Comparison of ENCODE assay signal across 33 cellular contexts in the genomic region with DNA sequence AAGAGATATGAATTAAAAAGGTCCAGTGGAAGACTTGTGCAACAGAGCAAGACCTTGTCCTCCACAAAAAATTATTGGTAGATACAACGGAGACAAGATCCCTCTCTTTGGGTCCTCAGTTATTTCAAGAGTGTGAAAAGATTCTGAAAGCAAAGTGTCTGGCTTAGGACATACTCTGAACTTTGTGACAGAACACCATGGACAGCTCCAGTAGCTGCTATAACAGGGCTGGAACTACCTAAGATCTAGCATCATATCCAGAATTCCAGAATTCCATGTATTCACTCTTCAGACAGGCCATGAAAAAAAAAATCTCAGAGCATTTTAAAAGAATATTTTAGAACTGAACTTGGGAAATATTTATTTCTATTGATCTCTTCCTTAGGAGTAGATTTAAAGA.
DNase-seq lines count a peak whose midpoint lies in the region; ATAC-seq, FAIRE-seq and TF ChIP-seq lines count a peak whose summit lies in the region.
"Had no signal": no experiment of that assay in that cellular context is flagged by ENCODE, and none has a peak within 500 bp of the region (broad histone marks: within the 10 kb centered on the region; RNA-seq: fewer than 3 reads in every experiment).

No MANE protein-coding gene starts in this region.

- no peaks in the 10 kb centered on the region for H3K36me3 ChIP-seq in HEK293 (ENCODE audit: control insufficient read depth in 2 of 2, insufficient read depth in 1 of 2, low read length in 2 of 2)
- H3K36me3 ChIP-seq: heart right ventricle, Peyer's patch, stomach, uterus had no signal

- in situ Hi-C loops in astrocyte of the spinal cord (cut with HindIII; ENCODE audit: low sequenced_read_pairs) = no loop called here

- TF ChIP-seq RAD21 in A549 (conservative IDR thresholded peaks at IDR 0.05 in 1 of 2, IDR thresholded peaks at IDR 0.05 in 1 of 2) = no peak

- H3K4me3 ChIP-seq in A549 (no peak overlapping the region), HEK293 (ENCODE audit: low read depth, low read length) (no peak overlapping the region), astrocyte of the spinal cord (ENCODE audit: low read depth, low read length) (no peak overlapping the region)
- H3K4me3 ChIP-seq: heart right ventricle, Peyer's patch, stomach, uterus had no signal

- H3K4me2 ChIP-seq in A549 = no peak overlapping the region

- TF ChIP-seq POLR2A in A549 (IDR thresholded peaks at IDR 0.05; ENCODE audit: low read length) = no peak

- FAIRE-seq in A549 (lab: Jason Lieb, UNC) = no peak
- FAIRE-seq: frontal cortex had no signal

- 0% methylated on average over 1 of the region's 1 CpG for WGBS in A549 (ENCODE audit: missing lambda C conversion rate)

- no peak for TF ChIP-seq CTCF in A549 (IDR thresholded peaks at IDR 0.05)
- TF ChIP-seq CTCF in HEK293 (tag by site-specific recombination; IDR thresholded peaks at IDR 0.05) = no peak
- TF ChIP-seq CTCF in astrocyte of the spinal cord (IDR thresholded peaks at IDR 0.05; ENCODE audit: low read depth, low read length) = no peak

- DNase-seq in A549 (ENCODE audit: low read depth in 1 of 2, low spot score in 1 of 2) (no peak), astrocyte of the spinal cord (ENCODE audit: low read depth, low spot score) (peak; percentile 14), iris pigment epithelial cell (ENCODE audit: low read depth) (peak; percentile 1), T-helper 1 cell (no peak), DMS 273 treated with DMSO at 0.1 percent for 48 hours (lab: John Stamatoyannopoulos, UW) (no peak)
- no peak for DNase-seq in stimulated activated CD4-positive, alpha-beta T cell treated with anti-CD3 and anti-CD28 coated beads, Interleukin-4, amount 100 ng/mL, for 1 hour
- DNase-seq: activated CD4-positive, alpha-beta T cell treated with anti-CD3 and anti-CD28 coated beads for 36 hours; activated CD8-positive, alpha-beta T cell treated with anti-CD3 and anti-CD28 coated beads, Interleukin-2, amount 10 ng/mL, durations not matched to agents 7 days and 5 days; activated naive CD4-positive, alpha-beta T cell treated with anti-CD3 and anti-CD28 coated beads, Interleukin-2, amount 50 U/mL, for 16 hours; amniotic stem cell; CD8-positive, alpha-beta memory T cell; cortex of kidney; EL; H9; heart right ventricle; mesenchymal stem cell; NCI-H146; NCI-H2107; NCI-H446; NCI-H748 treated with DMSO at 0.1 percent for 48 hours; Peyer's patch; posterior cingulate gyrus; right cardiac atrium; SIG-M5; stomach; SW 1271; T-helper 9 cell; uterus had no signal

- H3K9me3 ChIP-seq in A549 (no peaks in the 10 kb centered on the region), HEK293 (ENCODE audit: control insufficient read depth, insufficient read depth, low read depth, low read length) (no peaks in the 10 kb centered on the region)
- H3K9me3 ChIP-seq: heart right ventricle, Peyer's patch, stomach, uterus had no signal

- no peak overlapping the region for H3K27ac ChIP-seq in A549
- H3K27ac ChIP-seq in HEK293 (ENCODE audit: extremely low read depth, low read depth, low read length) = no peak overlapping the region
- H3K27ac ChIP-seq: heart right ventricle, Peyer's patch, stomach, uterus, VCaP had no signal

- no peak for ATAC-seq in A549
- no peak for ATAC-seq in HG03378 (IDR thresholded peaks at IDR 0.05; ENCODE audit: unreplicated experiment)
- ATAC-seq: activated CD4-positive, alpha-beta T cell treated with anti-CD3 and anti-CD28 coated beads for 36 hours; activated CD8-positive, alpha-beta T cell treated with anti-CD3 and anti-CD28 coated beads, Interleukin-2, amount 10 ng/mL, durations not matched to agents 7 days and 5 days; activated T-helper 17 cell treated with anti-CD3 and anti-CD28 coated beads, Interleukin-2, amount 50 U/mL, for 72 hours; heart right ventricle; right cardiac atrium had no signal

- no peak for TF ChIP-seq EP300 in A549 (IDR thresholded peaks at IDR 0.05)

- CTCF ChIA-PET in A549 (lab: Yijun Ruan, JAX) (no interaction called here), HEK293 (lab: Yijun Ruan, JAX) (no interaction called here)

- no peaks in the 10 kb centered on the region for H3K4me1 ChIP-seq in A549
- H3K4me1 ChIP-seq in HEK293 (ENCODE audit: control insufficient read depth, insufficient read depth, low read length) = no peaks in the 10 kb centered on the region
- H3K4me1 ChIP-seq: heart right ventricle, Peyer's patch, stomach, uterus had no signal

- POLR2A ChIA-PET in A549 (lab: Yijun Ruan, JAX) = no interaction called here
- POLR2A ChIA-PET in HEK293 (lab: Yijun Ruan, JAX) = no interaction called here

TF ChIP-seq in A549, 52 proteins besides CTCF, POLR2A, EP300 and RAD21:
- TF ChIP-seq, protein P1, sequence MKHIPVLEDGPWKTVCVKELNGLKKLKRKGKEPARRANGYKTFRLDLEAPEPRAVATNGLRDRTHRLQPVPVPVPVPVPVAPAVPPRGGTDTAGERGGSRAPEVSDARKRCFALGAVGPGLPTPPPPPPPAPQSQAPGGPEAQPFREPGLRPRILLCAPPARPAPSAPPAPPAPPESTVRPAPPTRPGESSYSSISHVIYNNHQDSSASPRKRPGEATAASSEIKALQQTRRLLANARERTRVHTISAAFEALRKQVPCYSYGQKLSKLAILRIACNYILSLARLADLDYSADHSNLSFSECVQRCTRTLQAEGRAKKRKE (CRISPR knock-in tag; IDR thresholded peaks at IDR 0.05; ENCODE audit: low read depth) = no peak
- TF ChIP-seq HOXA7 (CRISPR knock-in tag; IDR thresholded peaks at IDR 0.05) (no peak), RNF2 (IDR thresholded peaks at IDR 0.05; ENCODE audit: borderline replicate concordance, low read depth) (no peak), PHF8 (IDR thresholded peaks at IDR 0.05; ENCODE audit: borderline replicate concordance, low read depth) (no peak)
- TF ChIP-seq, protein P2, sequence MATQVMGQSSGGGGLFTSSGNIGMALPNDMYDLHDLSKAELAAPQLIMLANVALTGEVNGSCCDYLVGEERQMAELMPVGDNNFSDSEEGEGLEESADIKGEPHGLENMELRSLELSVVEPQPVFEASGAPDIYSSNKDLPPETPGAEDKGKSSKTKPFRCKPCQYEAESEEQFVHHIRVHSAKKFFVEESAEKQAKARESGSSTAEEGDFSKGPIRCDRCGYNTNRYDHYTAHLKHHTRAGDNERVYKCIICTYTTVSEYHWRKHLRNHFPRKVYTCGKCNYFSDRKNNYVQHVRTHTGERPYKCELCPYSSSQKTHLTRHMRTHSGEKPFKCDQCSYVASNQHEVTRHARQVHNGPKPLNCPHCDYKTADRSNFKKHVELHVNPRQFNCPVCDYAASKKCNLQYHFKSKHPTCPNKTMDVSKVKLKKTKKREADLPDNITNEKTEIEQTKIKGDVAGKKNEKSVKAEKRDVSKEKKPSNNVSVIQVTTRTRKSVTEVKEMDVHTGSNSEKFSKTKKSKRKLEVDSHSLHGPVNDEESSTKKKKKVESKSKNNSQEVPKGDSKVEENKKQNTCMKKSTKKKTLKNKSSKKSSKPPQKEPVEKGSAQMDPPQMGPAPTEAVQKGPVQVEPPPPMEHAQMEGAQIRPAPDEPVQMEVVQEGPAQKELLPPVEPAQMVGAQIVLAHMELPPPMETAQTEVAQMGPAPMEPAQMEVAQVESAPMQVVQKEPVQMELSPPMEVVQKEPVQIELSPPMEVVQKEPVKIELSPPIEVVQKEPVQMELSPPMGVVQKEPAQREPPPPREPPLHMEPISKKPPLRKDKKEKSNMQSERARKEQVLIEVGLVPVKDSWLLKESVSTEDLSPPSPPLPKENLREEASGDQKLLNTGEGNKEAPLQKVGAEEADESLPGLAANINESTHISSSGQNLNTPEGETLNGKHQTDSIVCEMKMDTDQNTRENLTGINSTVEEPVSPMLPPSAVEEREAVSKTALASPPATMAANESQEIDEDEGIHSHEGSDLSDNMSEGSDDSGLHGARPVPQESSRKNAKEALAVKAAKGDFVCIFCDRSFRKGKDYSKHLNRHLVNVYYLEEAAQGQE (IDR thresholded peaks at IDR 0.05) = peak; percentile 45; the same call in 1 of the 2 replicates

TF ChIP-seq in HEK293, 187 proteins besides CTCF, POLR2A, EP300 and RAD21:
- TF ChIP-seq, protein P2 (tag by site-specific recombination; IDR thresholded peaks at IDR 0.05) = peak; percentile 88
- no peak for TF ChIP-seq ZNF544 (tag by site-specific recombination; IDR thresholded peaks at IDR 0.05)

Comparison
In these comparisons a context has a peak if more than half of its experiments do, and no peak if none do; other contexts are left out.
1. DNase-seq: peak in astrocyte of the spinal cord (single experiment) and iris pigment epithelial cell (single experiment); none in A549 (0 of 2), stimulated activated CD4-positive, alpha-beta T cell treated with anti-CD3 and anti-CD28 coated beads, Interleukin-4, amount 100 ng/mL, for 1 hour (single experiment), T-helper 1 cell (0 of 5) and DMS 273 treated with DMSO at 0.1 percent for 48 hours (single experiment).